8 cellular contexts compared by ENCODE assay signal in the genomic region with DNA sequence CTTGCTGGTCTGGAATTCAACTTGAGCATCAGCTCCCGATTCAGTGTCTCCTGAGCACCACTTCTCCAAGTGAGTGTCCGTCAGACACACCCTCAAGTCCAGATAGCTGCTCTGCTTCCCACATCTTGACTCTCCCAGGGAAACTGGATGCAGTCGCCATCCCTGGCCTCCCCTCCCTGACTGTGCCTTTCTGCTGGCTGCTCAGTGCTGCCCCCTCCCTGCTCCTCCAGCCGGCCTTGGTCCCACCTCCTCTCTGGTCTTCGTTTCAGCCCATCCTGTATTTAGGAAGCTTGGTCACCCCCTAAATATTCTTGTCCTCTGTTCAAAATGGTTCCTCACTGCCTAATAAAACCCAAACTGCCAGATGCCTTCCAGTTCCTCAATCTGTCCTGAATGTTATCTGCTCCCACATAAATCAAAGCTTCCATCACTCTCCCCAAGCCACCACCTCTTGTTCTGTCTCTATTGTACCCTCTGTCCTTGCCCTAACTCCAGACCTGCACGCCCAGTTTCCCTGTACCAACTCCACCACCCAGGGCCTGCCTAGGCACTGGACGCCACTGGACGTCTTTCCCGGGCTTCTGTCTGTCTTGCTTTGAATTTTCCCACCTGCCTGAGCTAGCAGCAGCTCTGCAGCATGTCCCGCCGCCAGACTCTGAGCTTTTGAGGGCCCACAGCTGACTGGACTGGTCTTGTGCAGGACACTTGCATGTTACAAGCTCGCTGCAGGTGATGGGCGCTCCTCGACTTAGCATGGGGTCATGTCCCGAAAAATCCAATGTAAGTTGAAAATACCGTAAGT. TPM values are rescaled to one million over a fixed set of nuclear protein-coding genes. Genes with fewer than 3 reads are reported as not detected.
DNase-seq lines count a peak whose midpoint lies in the region; TF ChIP-seq lines count a peak whose summit lies in the region.

No MANE protein-coding gene starts in this region.

- H3K27me3 ChIP-seq in AG04450 (ENCODE audit: control insufficient read depth, insufficient read depth, low read length) (no peaks in the 10 kb centered on the region), kidney epithelial cell (ENCODE audit: control insufficient read depth, insufficient read depth, low read length) (no peaks in the 10 kb centered on the region)

- CTCF ChIA-PET in AG04450 (lab: Charles Lee), result interaction anchor here (0.5 to 1.2 kb wide), 6 partner anchors 11 to 94 kb away, joined by 3 to 6 read pairs (median 4); a partner anchor contains a TSS
- CTCF ChIA-PET in activated CD4-positive, alpha-beta memory T cell treated with anti-CD3 and anti-CD28 coated beads for 36 hours (lab: Charles Lee), result interaction anchor here (0.6 to 3.0 kb wide), 10 partner anchors 11 to 221 kb away, joined by 3 to 21 read pairs (median 3); no protein-coding TSS in a partner anchor

- H3K4me3 ChIP-seq in AG04450 (ENCODE audit: low read depth, low read length), result no peak overlapping the region
- H3K4me3 ChIP-seq in kidney epithelial cell (ENCODE audit: low read depth, low read length), result no peak overlapping the region

- no peaks in the 10 kb centered on the region for H3K27me3 Mint-ChIP-seq in activated CD4-positive, alpha-beta memory T cell treated with anti-CD3 and anti-CD28 coated beads for 36 hours
- H3K27me3 Mint-ChIP-seq in CD14-positive monocyte (ENCODE audit: low read depth in 3 of 3), result peaks cover 0 to 6% (median 1%) of the 10 kb centered on the region in 3 donors

- intact Hi-C loops in activated CD4-positive, alpha-beta memory T cell treated with anti-CD3 and anti-CD28 coated beads for 36 hours (cut with micrococcal nuclease), result loop anchor here (2.0 kb wide), 2 partner anchors 34 kb away; a partner anchor contains a TSS
- intact Hi-C loops in CD14-positive monocyte (cut with micrococcal nuclease), result no loop called here

- H3K9me3 Mint-ChIP-seq in activated CD4-positive, alpha-beta memory T cell treated with anti-CD3 and anti-CD28 coated beads for 36 hours, result peaks cover 8% of the 10 kb centered on the region
- H3K9me3 Mint-ChIP-seq in CD14-positive monocyte, result peaks cover 10 to 28% (median 21%) of the 10 kb centered on the region in 7 donors

- POLR2A ChIA-PET in AG04450 (lab: Yijun Ruan, JAX), result no interaction called here
- POLR2A ChIA-PET in activated CD4-positive, alpha-beta memory T cell treated with anti-CD3 and anti-CD28 coated beads for 36 hours (lab: Charles Lee), result no interaction called here

- DNase-seq in AG04450 (ENCODE audit: low read depth, low spot score) (no peak), kidney epithelial cell (ENCODE audit: low read depth) (no peak), CD14-positive monocyte (ENCODE audit: low spot score) (no peak), NCI-H2029 (lab: John Stamatoyannopoulos, UW) (no peak), NCI-H1417 treated with DMSO at 0.1 percent for 48 hours (lab: John Stamatoyannopoulos, UW) (no peak)
- peak; percentile 38 for DNase-seq in activated CD4-positive, alpha-beta memory T cell treated with anti-CD3 and anti-CD28 coated beads for 36 hours
- DNase-seq in stimulated activated naive CD4-positive, alpha-beta T cell treated with Interleukin-2 at 50 U/mL for 16 hours (lab: John Stamatoyannopoulos, UW), result no peak

- peaks cover 21% of the 10 kb centered on the region for H3K36me3 Mint-ChIP-seq in activated CD4-positive, alpha-beta memory T cell treated with anti-CD3 and anti-CD28 coated beads for 36 hours
- peaks cover 20 to 24% of the 10 kb centered on the region in 2 donors for H3K36me3 Mint-ChIP-seq in CD14-positive monocyte

- peaks cover 18% of the 10 kb centered on the region for H3K9me3 ChIP-seq in AG04450 (ENCODE audit: control insufficient read depth, insufficient read depth, low read length)

- TF ChIP-seq CTCF in AG04450 (IDR thresholded peaks at IDR 0.05; ENCODE audit: low read depth, low read length) (peak; percentile 46), GM12872 (IDR thresholded peaks at IDR 0.05; ENCODE audit: insufficient read depth, low read depth, low read length) (peak; percentile 54), kidney epithelial cell (IDR thresholded peaks at IDR 0.05; ENCODE audit: insufficient read depth, low read length, poor library complexity, severe bottlenecking) (peak; percentile 36), CD14-positive monocyte (IDR thresholded peaks at IDR 0.05) (no peak)

- peak overlapping the region; percentile 66 for H3K4me3 Mint-ChIP-seq in activated CD4-positive, alpha-beta memory T cell treated with anti-CD3 and anti-CD28 coated beads for 36 hours
- peak overlapping the region in 1 of 2 donors; percentile 88 for H3K4me3 Mint-ChIP-seq in CD14-positive monocyte

- peak overlapping the region; percentile 80 for H3K27ac Mint-ChIP-seq in activated CD4-positive, alpha-beta memory T cell treated with anti-CD3 and anti-CD28 coated beads for 36 hours
- peak overlapping the region in 2 of 7 donors; percentile 2 to 73 for H3K27ac Mint-ChIP-seq in CD14-positive monocyte

- H3K4me1 Mint-ChIP-seq in activated CD4-positive, alpha-beta memory T cell treated with anti-CD3 and anti-CD28 coated beads for 36 hours (ENCODE audit: low read depth), result peaks cover 20% of the 10 kb centered on the region
- H3K4me1 Mint-ChIP-seq in CD14-positive monocyte, result peaks cover 42% of the 10 kb centered on the region

- H3K36me3 ChIP-seq in kidney epithelial cell (ENCODE audit: control insufficient read depth, insufficient read depth, low read length), result peaks cover 3% of the 10 kb centered on the region

- H3K27ac ChIP-seq in AG04450 (ENCODE audit: low read depth, low read length), result no peak overlapping the region

RNA-seq across cellular contexts. Expression of a gene that starts 33.8 kb away (rescaled TPM):
- polyA plus RNA-seq in AG04450 (2011; rRNA removed) (52.2 and 63.4 TPM in 2 replicates), CD14-positive monocyte (1 to 10 TPM; 4.4 to 5.5 TPM)
- polyA minus RNA-seq in AG04450 (2011; rRNA and poly(A)+ RNA removed), result 32.1 and 38.4 TPM in 2 replicates
- 10 to 100 TPM; 11.4 to 11.7 TPM for total RNA-seq in activated CD4-positive, alpha-beta memory T cell treated with anti-CD3 and anti-CD28 coated beads for 36 hours
- 30.8 and 43.0 TPM in 2 replicates for total RNA-seq in kidney epithelial cell

RNA-seq across cellular contexts. Expression of a gene that starts 34.1 kb away (rescaled TPM):
- polyA plus RNA-seq in AG04450 (2011; rRNA removed) (60.1 and 66.6 TPM in 2 replicates), CD14-positive monocyte (1 to 10 TPM; 1.5 to 2.7 TPM)
- polyA minus RNA-seq in AG04450 (2011; rRNA and poly(A)+ RNA removed), result 33.8 and 34.2 TPM in 2 replicates
- total RNA-seq in activated CD4-positive, alpha-beta memory T cell treated with anti-CD3 and anti-CD28 coated beads for 36 hours, result 10 to 100 TPM; 53.2 to 56.9 TPM
- total RNA-seq in kidney epithelial cell, result 97.5 and 122 TPM in 2 replicates
